Comparison of ENCODE assay signal across 1 cellular context in genomic region chr11:35962373-35963138, GRCh38.
TF ChIP-seq lines count a peak whose summit lies in the region.

No MANE protein-coding gene starts in this region.

TF ChIP-seq in HepG2, 621 proteins besides CTCF, POLR2A, EP300 and RAD21 (continued from another document):
- TF ChIP-seq MYNN (CRISPR knock-in tag; IDR thresholded peaks at IDR 0.05; ENCODE audit: low read depth), result no peak
TF ChIP-seq in HepG2: peak in this region for 0.
